Comparison of ENCODE assay signal across 1 cellular context in the genomic region with DNA sequence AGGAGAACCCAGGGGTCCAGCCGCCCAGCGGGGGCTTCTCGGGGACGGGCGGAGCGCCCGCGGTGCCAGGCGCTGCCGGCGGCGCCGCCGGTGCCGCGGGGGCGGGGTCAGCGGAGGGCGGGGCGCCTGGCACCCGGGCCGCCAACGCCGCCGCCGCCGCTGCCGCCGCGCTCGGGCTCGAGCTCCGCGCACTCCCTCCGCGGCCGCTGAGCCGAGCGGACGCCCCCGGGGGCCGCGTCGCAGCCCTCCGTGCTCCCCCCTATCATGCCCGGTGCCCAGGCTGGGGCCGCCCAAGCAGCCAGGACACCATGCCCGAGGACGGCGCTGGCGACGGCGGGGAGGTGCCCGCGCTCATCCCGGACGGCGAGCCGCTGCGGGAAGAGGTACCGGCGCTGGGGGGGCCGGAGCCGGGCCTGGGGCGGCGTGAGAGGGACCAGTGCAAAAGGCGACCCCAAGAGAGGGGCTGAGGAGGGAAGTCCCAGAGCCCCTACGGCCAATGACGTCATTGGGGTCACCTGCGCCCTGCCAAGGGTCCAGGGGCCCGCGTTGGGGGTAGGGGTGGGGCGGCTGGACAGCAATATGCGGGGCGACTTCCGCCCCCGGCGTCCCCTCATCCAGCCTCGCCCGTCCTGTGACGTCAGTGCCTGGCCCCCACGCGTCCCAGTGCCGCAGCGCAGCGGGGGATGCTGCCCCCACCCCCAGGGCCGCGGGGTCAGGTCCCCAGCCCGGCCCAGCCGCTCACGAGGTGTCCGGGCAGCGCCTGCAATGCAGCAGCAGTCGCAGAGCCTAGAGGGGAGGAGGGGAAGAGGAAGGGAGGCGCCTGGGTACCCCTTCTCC.
TF ChIP-seq lines count a peak whose summit lies in the region.

Gene TMEM151A (plus strand): TSS at position 189 of the 837 bp plus-strand sequence. CDS start 120 bp downstream, at position 309.

TF ChIP-seq in HepG2, 621 proteins besides CTCF, POLR2A, EP300 and RAD21 (continued from another document and continues in another):
- TF ChIP-seq ZNF607 (CRISPR knock-in tag; IDR thresholded peaks at IDR 0.05; ENCODE audit: borderline replicate concordance) (no peak), TEAD3 (CRISPR knock-in tag; optimal IDR thresholded peaks at IDR 0.05; ENCODE audit: borderline replicate concordance) (no peak), HDAC1 (CRISPR knock-in tag; IDR thresholded peaks at IDR 0.05) (no peak), RAD51 (IDR thresholded peaks at IDR 0.05; ENCODE audit: borderline replicate concordance) (no peak), ZFP37 (CRISPR knock-in tag; IDR thresholded peaks at IDR 0.05; ENCODE audit: borderline replicate concordance) (no peak), NCOA2 (CRISPR knock-in tag; IDR thresholded peaks at IDR 0.05) (no peak), ZBTB20 (CRISPR knock-in tag; IDR thresholded peaks at IDR 0.05; ENCODE audit: borderline replicate concordance, low read depth) (no peak), ZNF3 (CRISPR knock-in tag; IDR thresholded peaks at IDR 0.05) (no peak), THAP7 (CRISPR knock-in tag; IDR thresholded peaks at IDR 0.05) (no peak), GABPB1 (CRISPR knock-in tag; IDR thresholded peaks at IDR 0.05) (0 out of 2 replicates have a peak, but pooled peaks have one; percentile 41), ZNF34 (CRISPR knock-in tag; IDR thresholded peaks at IDR 0.05; ENCODE audit: borderline replicate concordance) (no peak), IRF1 (CRISPR knock-in tag; IDR thresholded peaks at IDR 0.05; ENCODE audit: low read depth) (no peak), BCL6 (CRISPR knock-in tag; IDR thresholded peaks at IDR 0.05) (no peak), HDAC2 (CRISPR knock-in tag; IDR thresholded peaks at IDR 0.05) (no peak), ADNP (CRISPR knock-in tag; IDR thresholded peaks at IDR 0.05) (no peak), ZNF510 (CRISPR knock-in tag; IDR thresholded peaks at IDR 0.05; ENCODE audit: low read depth) (no peak), TCF12 (IDR thresholded peaks at IDR 0.05) (no peak), TCF12 (CRISPR knock-in tag; IDR thresholded peaks at IDR 0.05) (no peak), ZNF687 (CRISPR knock-in tag; IDR thresholded peaks at IDR 0.05) (0 out of 2 replicates have a peak, but pooled peaks have one; percentile 28), ZNF496 (CRISPR knock-in tag; IDR thresholded peaks at IDR 0.05; ENCODE audit: insufficient replicate concordance) (no peak), ZNF264 (CRISPR knock-in tag; IDR thresholded peaks at IDR 0.05) (no peak), ZSCAN22 (CRISPR knock-in tag; IDR thresholded peaks at IDR 0.05) (no peak), ZNF777 (CRISPR knock-in tag; IDR thresholded peaks at IDR 0.05) (peak; percentile 78), ZNF263 (CRISPR knock-in tag; IDR thresholded peaks at IDR 0.05) (no peak), CREB1 (IDR thresholded peaks at IDR 0.05) (peak; percentile 93), CREB1 (CRISPR knock-in tag; IDR thresholded peaks at IDR 0.05) (no peak), ZNF138 (CRISPR knock-in tag; IDR thresholded peaks at IDR 0.05; ENCODE audit: low read depth) (no peak), ZNF773 (CRISPR knock-in tag; IDR thresholded peaks at IDR 0.05; ENCODE audit: borderline replicate concordance) (no peak), POLR2AphosphoS2 (IDR thresholded peaks at IDR 0.05; ENCODE audit: low read depth, low read length) (no peak), SATB2 (CRISPR knock-in tag; IDR thresholded peaks at IDR 0.05) (no peak), ZNF207 (IDR thresholded peaks at IDR 0.05; ENCODE audit: borderline replicate concordance) (no peak), GTF2F1 (IDR thresholded peaks at IDR 0.05; ENCODE audit: low read length) (no peak), CREM (IDR thresholded peaks at IDR 0.05) (no peak), CREM (CRISPR knock-in tag; IDR thresholded peaks at IDR 0.05) (no peak)
- TF ChIP-seq, protein P1, sequence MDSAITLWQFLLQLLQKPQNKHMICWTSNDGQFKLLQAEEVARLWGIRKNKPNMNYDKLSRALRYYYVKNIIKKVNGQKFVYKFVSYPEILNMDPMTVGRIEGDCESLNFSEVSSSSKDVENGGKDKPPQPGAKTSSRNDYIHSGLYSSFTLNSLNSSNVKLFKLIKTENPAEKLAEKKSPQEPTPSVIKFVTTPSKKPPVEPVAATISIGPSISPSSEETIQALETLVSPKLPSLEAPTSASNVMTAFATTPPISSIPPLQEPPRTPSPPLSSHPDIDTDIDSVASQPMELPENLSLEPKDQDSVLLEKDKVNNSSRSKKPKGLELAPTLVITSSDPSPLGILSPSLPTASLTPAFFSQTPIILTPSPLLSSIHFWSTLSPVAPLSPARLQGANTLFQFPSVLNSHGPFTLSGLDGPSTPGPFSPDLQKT (CRISPR knock-in tag; IDR thresholded peaks at IDR 0.05; ENCODE audit: borderline replicate concordance), result no peak
- TF ChIP-seq, protein P2, sequence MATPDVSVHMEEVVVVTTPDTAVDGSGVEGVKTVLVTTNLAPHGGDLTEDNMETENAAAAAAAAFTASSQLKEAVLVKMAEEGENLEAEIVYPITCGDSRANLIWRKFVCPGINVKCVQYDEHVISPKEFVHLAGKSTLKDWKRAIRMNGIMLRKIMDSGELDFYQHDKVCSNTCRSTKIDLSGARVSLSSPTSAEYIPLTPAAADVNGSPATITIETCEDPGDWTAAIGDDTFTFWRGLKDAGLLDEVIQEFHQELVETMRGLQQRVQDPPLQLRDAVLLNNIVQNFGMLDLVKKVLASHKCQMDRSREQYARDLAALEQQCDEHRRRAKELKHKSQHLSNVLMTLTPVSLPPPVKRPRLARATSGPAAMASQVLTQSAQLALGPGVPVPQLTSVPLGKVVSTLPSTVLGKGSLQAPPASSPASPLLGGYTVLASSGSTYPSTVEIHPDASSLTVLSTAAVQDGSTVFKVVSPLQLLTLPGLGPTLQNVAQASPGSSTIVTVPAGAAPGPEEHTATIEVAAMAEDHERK (CRISPR knock-in tag; IDR thresholded peaks at IDR 0.05; ENCODE audit: low read depth), result no peak
- TF ChIP-seq, protein P3, sequence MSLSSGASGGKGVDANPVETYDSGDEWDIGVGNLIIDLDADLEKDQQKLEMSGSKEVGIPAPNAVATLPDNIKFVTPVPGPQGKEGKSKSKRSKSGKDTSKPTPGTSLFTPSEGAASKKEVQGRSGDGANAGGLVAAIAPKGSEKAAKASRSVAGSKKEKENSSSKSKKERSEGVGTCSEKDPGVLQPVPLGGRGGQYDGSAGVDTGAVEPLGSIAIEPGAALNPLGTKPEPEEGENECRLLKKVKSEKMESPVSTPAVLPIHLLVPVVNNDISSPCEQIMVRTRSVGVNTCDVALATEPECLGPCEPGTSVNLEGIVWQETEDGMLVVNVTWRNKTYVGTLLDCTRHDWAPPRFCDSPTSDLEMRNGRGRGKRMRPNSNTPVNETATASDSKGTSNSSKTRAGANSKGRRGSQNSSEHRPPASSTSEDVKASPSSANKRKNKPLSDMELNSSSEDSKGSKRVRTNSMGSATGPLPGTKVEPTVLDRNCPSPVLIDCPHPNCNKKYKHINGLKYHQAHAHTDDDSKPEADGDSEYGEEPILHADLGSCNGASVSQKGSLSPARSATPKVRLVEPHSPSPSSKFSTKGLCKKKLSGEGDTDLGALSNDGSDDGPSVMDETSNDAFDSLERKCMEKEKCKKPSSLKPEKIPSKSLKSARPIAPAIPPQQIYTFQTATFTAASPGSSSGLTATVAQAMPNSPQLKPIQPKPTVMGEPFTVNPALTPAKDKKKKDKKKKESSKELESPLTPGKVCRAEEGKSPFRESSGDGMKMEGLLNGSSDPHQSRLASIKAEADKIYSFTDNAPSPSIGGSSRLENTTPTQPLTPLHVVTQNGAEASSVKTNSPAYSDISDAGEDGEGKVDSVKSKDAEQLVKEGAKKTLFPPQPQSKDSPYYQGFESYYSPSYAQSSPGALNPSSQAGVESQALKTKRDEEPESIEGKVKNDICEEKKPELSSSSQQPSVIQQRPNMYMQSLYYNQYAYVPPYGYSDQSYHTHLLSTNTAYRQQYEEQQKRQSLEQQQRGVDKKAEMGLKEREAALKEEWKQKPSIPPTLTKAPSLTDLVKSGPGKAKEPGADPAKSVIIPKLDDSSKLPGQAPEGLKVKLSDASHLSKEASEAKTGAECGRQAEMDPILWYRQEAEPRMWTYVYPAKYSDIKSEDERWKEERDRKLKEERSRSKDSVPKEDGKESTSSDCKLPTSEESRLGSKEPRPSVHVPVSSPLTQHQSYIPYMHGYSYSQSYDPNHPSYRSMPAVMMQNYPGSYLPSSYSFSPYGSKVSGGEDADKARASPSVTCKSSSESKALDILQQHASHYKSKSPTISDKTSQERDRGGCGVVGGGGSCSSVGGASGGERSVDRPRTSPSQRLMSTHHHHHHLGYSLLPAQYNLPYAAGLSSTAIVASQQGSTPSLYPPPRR (CRISPR knock-in tag; IDR thresholded peaks at IDR 0.05; ENCODE audit: borderline replicate concordance), result no peak
- TF ChIP-seq, protein P4, sequence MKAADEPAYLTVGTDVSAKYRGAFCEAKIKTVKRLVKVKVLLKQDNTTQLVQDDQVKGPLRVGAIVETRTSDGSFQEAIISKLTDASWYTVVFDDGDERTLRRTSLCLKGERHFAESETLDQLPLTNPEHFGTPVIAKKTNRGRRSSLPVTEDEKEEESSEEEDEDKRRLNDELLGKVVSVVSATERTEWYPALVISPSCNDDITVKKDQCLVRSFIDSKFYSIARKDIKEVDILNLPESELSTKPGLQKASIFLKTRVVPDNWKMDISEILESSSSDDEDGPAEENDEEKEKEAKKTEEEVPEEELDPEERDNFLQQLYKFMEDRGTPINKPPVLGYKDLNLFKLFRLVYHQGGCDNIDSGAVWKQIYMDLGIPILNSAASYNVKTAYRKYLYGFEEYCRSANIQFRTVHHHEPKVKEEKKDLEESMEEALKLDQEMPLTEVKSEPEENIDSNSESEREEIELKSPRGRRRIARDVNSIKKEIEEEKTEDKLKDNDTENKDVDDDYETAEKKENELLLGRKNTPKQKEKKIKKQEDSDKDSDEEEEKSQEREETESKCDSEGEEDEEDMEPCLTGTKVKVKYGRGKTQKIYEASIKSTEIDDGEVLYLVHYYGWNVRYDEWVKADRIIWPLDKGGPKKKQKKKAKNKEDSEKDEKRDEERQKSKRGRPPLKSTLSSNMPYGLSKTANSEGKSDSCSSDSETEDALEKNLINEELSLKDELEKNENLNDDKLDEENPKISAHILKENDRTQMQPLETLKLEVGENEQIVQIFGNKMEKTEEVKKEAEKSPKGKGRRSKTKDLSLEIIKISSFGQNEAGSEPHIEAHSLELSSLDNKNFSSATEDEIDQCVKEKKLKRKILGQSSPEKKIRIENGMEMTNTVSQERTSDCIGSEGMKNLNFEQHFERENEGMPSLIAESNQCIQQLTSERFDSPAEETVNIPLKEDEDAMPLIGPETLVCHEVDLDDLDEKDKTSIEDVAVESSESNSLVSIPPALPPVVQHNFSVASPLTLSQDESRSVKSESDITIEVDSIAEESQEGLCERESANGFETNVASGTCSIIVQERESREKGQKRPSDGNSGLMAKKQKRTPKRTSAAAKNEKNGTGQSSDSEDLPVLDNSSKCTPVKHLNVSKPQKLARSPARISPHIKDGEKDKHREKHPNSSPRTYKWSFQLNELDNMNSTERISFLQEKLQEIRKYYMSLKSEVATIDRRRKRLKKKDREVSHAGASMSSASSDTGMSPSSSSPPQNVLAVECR (CRISPR knock-in tag; IDR thresholded peaks at IDR 0.05; ENCODE audit: borderline replicate concordance), result peak; percentile 28; the same call in 1 of the 2 replicates
- TF ChIP-seq, protein P5, sequence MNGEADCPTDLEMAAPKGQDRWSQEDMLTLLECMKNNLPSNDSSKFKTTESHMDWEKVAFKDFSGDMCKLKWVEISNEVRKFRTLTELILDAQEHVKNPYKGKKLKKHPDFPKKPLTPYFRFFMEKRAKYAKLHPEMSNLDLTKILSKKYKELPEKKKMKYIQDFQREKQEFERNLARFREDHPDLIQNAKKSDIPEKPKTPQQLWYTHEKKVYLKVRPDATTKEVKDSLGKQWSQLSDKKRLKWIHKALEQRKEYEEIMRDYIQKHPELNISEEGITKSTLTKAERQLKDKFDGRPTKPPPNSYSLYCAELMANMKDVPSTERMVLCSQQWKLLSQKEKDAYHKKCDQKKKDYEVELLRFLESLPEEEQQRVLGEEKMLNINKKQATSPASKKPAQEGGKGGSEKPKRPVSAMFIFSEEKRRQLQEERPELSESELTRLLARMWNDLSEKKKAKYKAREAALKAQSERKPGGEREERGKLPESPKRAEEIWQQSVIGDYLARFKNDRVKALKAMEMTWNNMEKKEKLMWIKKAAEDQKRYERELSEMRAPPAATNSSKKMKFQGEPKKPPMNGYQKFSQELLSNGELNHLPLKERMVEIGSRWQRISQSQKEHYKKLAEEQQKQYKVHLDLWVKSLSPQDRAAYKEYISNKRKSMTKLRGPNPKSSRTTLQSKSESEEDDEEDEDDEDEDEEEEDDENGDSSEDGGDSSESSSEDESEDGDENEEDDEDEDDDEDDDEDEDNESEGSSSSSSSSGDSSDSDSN (CRISPR knock-in tag; IDR thresholded peaks at IDR 0.05), result no peak
